ENCODE assay signal across 9 cellular contexts in the genomic region with DNA sequence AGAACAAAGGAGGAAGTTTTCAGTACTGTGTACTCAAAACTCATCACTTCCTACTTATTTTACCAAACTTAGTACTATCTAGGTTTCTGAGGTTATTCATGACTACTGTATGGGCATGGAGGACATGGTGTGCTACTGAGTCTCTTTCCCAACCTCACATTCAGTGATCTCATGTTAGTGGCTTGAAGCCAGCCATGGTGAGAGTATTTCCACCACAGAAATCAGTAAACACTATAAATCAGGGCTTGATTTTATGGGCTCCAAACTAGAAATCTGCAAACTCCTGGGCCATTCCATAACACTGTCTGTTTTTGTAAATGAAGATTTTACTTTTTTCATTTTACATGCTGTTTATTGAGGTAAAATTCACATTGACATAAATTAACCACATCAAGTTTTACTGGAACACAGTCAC. TPM values are rescaled to one million over a fixed set of nuclear protein-coding genes. Genes with fewer than 3 reads are reported as not detected.
A peak's percentile ranks its signal among the peaks of the same experiment; 100 is the strongest.
DNase-seq lines count a peak whose midpoint lies in the region; ATAC-seq and TF ChIP-seq lines count a peak whose summit lies in the region.
"Had no signal": no experiment of that assay in that cellular context is flagged by ENCODE, and none has a peak within 500 bp of the region (broad histone marks: within the 10 kb centered on the region; RNA-seq: fewer than 3 reads in every experiment).

No MANE protein-coding gene starts in this region.

- ATAC-seq in activated CD8-positive, alpha-beta memory T cell treated with anti-CD3 and anti-CD28 coated beads, Interleukin-2, amount 10 ng/mL, durations not matched to agents 7 days and 5 days = peak; percentile 65
- ATAC-seq in left colon = peak; percentile 66
- peak; percentile 48 for ATAC-seq in thoracic aorta (ENCODE audit: insufficient number of reproducible peaks, low FRiP score, low read depth)
- ATAC-seq in HG02840 (IDR thresholded peaks at IDR 0.05; ENCODE audit: low FRiP score, unreplicated experiment) = no peak

- H3K27me3 Mint-ChIP-seq in activated CD8-positive, alpha-beta memory T cell treated with anti-CD3 and anti-CD28 coated beads, Interleukin-2, amount 10 ng/mL, durations not matched to agents 7 days and 5 days = no peaks in the 10 kb centered on the region

- no peaks in the 10 kb centered on the region for H3K36me3 ChIP-seq in thoracic aorta

- H3K36me3 Mint-ChIP-seq in activated CD8-positive, alpha-beta memory T cell treated with anti-CD3 and anti-CD28 coated beads, Interleukin-2, amount 10 ng/mL, durations not matched to agents 7 days and 5 days = no peaks in the 10 kb centered on the region

- TF ChIP-seq CTCF in astrocyte of the spinal cord (IDR thresholded peaks at IDR 0.05; ENCODE audit: low read depth, low read length) = no peak
- TF ChIP-seq CTCF in thoracic aorta (IDR thresholded peaks at IDR 0.05) = no peak

- intact Hi-C loops in left colon (cut with DNase I, micrococcal nuclease) = no loop called here

- H3K4me3 ChIP-seq in astrocyte of the spinal cord (ENCODE audit: low read depth, low read length) (no peak overlapping the region), thoracic aorta (no peak overlapping the region)

- H3K9me3 ChIP-seq in thoracic aorta = no peaks in the 10 kb centered on the region

- no peak for DNase-seq in activated CD8-positive, alpha-beta memory T cell treated with anti-CD3 and anti-CD28 coated beads, Interleukin-2, amount 10 ng/mL, durations not matched to agents 7 days and 5 days
- DNase-seq in activated CD8-positive, alpha-beta memory T cell treated with anti-CD3 and anti-CD28 coated beads for 24 hours = no peak
- peak; percentile 80 for DNase-seq in astrocyte of the spinal cord (ENCODE audit: low read depth, low spot score)
- peak in 1 of 2 donors; percentile 60 for DNase-seq in left colon
- DNase-seq in thoracic aorta (ENCODE audit: low spot score) = peak; percentile 46
- DNase-seq in NCI-H187 treated with DMSO at 0.1 percent for 48 hours (lab: John Stamatoyannopoulos, UW) = no peak
- DNase-seq in amygdala (lab: John Stamatoyannopoulos, UW) = no peak
- DNase-seq: COR-L47 had no signal

- no peaks in the 10 kb centered on the region for H3K27me3 ChIP-seq in thoracic aorta (replicated peaks; ENCODE audit: insufficient read depth)

- H3K9me3 Mint-ChIP-seq in activated CD8-positive, alpha-beta memory T cell treated with anti-CD3 and anti-CD28 coated beads, Interleukin-2, amount 10 ng/mL, durations not matched to agents 7 days and 5 days (ENCODE audit: low read depth) = no peaks in the 10 kb centered on the region

- CTCF ChIA-PET in activated CD8-positive, alpha-beta memory T cell treated with anti-CD3 and anti-CD28 coated beads, Interleukin-2, amount 10 ng/mL, durations not matched to agents 7 days and 5 days (lab: Charles Lee) = interaction anchor here (1.3 kb wide), 2 partner anchors 19 to 20 kb away, joined by 3 read pairs; a partner anchor contains a TSS

- H3K27ac Mint-ChIP-seq in activated CD8-positive, alpha-beta memory T cell treated with anti-CD3 and anti-CD28 coated beads, Interleukin-2, amount 10 ng/mL, durations not matched to agents 7 days and 5 days = peak overlapping the region; percentile 45

- H3K4me1 ChIP-seq in thoracic aorta (ENCODE audit: control insufficient read depth in 1 of 2, low read depth in 2 of 2) = peaks cover 5 to 26% of the 10 kb centered on the region in 2 donors

- peaks cover 40% of the 10 kb centered on the region for H3K4me1 Mint-ChIP-seq in activated CD8-positive, alpha-beta memory T cell treated with anti-CD3 and anti-CD28 coated beads, Interleukin-2, amount 10 ng/mL, durations not matched to agents 7 days and 5 days

- no peak overlapping the region for H3K4me3 Mint-ChIP-seq in activated CD8-positive, alpha-beta memory T cell treated with anti-CD3 and anti-CD28 coated beads, Interleukin-2, amount 10 ng/mL, durations not matched to agents 7 days and 5 days

- peak overlapping the region; percentile 22 to 37 for H3K27ac ChIP-seq in thoracic aorta

- in situ Hi-C loops in astrocyte of the spinal cord (cut with HindIII; ENCODE audit: low sequenced_read_pairs) = no loop called here

RNA-seq across cellular contexts. Expression of a gene that starts 19.7 kb away (rescaled TPM):
- 10 to 100 TPM; 16.0 to 21.3 TPM for total RNA-seq in activated CD8-positive, alpha-beta memory T cell treated with anti-CD3 and anti-CD28 coated beads, Interleukin-2, amount 10 ng/mL, durations not matched to agents 7 days and 5 days
- total RNA-seq in left colon (10 to 100 TPM in 1 of 2 donors, 1 to 10 TPM in 1; 9.0 to 10.4 TPM), thoracic aorta (10 to 100 TPM in 1 of 2 donors, 1 to 10 TPM in 1; 9.6 to 14.2 TPM)

RNA-seq across cellular contexts. Expression of a gene that starts 36.1 kb away (rescaled TPM):
- total RNA-seq in activated CD8-positive, alpha-beta memory T cell treated with anti-CD3 and anti-CD28 coated beads, Interleukin-2, amount 10 ng/mL, durations not matched to agents 7 days and 5 days = 10 to 100 TPM; 46.2 to 46.3 TPM
- 10 to 100 TPM; 35.8 to 37.7 TPM for total RNA-seq in left colon
- 10 to 100 TPM; 66.9 to 85.3 TPM for total RNA-seq in thoracic aorta

RNA-seq across cellular contexts. Expression of a gene that starts 51.6 kb away (rescaled TPM):
- total RNA-seq in activated CD8-positive, alpha-beta memory T cell treated with anti-CD3 and anti-CD28 coated beads, Interleukin-2, amount 10 ng/mL, durations not matched to agents 7 days and 5 days = 10 to 100 TPM; 55.4 to 60.0 TPM
- total RNA-seq in left colon (10 to 100 TPM; 70.7 to 75.0 TPM), thoracic aorta (100 to 1,000 TPM in 1 of 2 donors, 10 to 100 TPM in 1; 72.7 to 102 TPM)

RNA-seq across cellular contexts. Expression of a gene that starts 52.6 kb away (rescaled TPM):
- total RNA-seq in activated CD8-positive, alpha-beta memory T cell treated with anti-CD3 and anti-CD28 coated beads, Interleukin-2, amount 10 ng/mL, durations not matched to agents 7 days and 5 days = under 1 TPM; 0.87 to 0.88 TPM
- total RNA-seq in left colon (1 to 10 TPM; 6.4 to 9.1 TPM), thoracic aorta (10 to 100 TPM in 1 of 2 donors, 1 to 10 TPM in 1; 7.6 to 11.9 TPM)

Comparison
In these comparisons a context has a peak if more than half of its experiments do, and no peak if none do; other contexts are left out.
1. DNase-seq: peak in astrocyte of the spinal cord (single experiment) and thoracic aorta (single experiment); none in activated CD8-positive, alpha-beta memory T cell treated with anti-CD3 and anti-CD28 coated beads, Interleukin-2, amount 10 ng/mL, durations not matched to agents 7 days and 5 days (single experiment), activated CD8-positive, alpha-beta memory T cell treated with anti-CD3 and anti-CD28 coated beads for 24 hours (single experiment), NCI-H187 treated with DMSO at 0.1 percent for 48 hours (single experiment) and amygdala (0 of 56).